In the genomic region with DNA sequence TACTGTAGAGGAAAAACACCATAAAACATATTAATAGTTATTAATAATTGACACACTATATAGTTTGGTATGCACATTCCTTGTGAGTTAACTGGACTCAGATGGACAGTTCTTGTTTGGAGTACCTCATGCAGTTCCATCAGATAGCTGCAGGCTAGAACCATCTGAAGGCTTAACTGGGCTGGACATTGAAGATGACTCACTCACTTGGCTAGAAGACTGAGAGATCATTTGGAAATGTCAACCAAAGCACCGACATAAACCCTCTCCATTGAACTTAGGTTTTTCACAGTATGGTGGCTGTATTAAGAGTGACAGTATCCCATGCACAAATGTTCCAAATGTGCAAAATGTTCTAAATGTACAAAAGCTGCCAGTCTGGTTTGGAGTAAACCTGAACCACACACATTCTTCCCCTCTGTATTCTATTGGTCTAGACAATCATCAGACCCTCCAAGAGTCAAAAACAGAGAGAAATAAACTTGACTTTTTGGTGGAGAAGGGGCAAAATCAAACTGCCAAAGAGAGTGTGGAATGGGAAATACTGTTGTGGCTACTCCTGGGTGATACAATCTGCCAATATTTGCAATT, we compare ENCODE assay signal across 1 cellular context.
TF ChIP-seq lines count a peak whose summit lies in the region.

No MANE protein-coding gene starts in this region.

TF ChIP-seq in K562, 482 proteins besides CTCF, POLR2A, EP300 and RAD21 (continued from another document and continues in another):
- TF ChIP-seq CTBP1 (IDR thresholded peaks at IDR 0.05; ENCODE audit: borderline replicate concordance): no peak
- no peak for TF ChIP-seq PHF21A (IDR thresholded peaks at IDR 0.05; ENCODE audit: borderline replicate concordance, low read depth)
- no peak for TF ChIP-seq PURB (CRISPR knock-in tag; IDR thresholded peaks at IDR 0.05; ENCODE audit: low read depth)
- TF ChIP-seq, protein P1, sequence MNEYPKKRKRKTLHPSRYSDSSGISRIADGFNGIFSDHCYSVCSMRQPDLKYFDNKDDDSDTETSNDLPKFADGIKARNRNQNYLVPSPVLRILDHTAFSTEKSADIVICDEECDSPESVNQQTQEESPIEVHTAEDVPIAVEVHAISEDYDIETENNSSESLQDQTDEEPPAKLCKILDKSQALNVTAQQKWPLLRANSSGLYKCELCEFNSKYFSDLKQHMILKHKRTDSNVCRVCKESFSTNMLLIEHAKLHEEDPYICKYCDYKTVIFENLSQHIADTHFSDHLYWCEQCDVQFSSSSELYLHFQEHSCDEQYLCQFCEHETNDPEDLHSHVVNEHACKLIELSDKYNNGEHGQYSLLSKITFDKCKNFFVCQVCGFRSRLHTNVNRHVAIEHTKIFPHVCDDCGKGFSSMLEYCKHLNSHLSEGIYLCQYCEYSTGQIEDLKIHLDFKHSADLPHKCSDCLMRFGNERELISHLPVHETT (CRISPR knock-in tag; conservative IDR thresholded peaks at IDR 0.05 in 1 of 2, IDR thresholded peaks at IDR 0.05 in 1 of 2): no peak
- TF ChIP-seq, protein P2, sequence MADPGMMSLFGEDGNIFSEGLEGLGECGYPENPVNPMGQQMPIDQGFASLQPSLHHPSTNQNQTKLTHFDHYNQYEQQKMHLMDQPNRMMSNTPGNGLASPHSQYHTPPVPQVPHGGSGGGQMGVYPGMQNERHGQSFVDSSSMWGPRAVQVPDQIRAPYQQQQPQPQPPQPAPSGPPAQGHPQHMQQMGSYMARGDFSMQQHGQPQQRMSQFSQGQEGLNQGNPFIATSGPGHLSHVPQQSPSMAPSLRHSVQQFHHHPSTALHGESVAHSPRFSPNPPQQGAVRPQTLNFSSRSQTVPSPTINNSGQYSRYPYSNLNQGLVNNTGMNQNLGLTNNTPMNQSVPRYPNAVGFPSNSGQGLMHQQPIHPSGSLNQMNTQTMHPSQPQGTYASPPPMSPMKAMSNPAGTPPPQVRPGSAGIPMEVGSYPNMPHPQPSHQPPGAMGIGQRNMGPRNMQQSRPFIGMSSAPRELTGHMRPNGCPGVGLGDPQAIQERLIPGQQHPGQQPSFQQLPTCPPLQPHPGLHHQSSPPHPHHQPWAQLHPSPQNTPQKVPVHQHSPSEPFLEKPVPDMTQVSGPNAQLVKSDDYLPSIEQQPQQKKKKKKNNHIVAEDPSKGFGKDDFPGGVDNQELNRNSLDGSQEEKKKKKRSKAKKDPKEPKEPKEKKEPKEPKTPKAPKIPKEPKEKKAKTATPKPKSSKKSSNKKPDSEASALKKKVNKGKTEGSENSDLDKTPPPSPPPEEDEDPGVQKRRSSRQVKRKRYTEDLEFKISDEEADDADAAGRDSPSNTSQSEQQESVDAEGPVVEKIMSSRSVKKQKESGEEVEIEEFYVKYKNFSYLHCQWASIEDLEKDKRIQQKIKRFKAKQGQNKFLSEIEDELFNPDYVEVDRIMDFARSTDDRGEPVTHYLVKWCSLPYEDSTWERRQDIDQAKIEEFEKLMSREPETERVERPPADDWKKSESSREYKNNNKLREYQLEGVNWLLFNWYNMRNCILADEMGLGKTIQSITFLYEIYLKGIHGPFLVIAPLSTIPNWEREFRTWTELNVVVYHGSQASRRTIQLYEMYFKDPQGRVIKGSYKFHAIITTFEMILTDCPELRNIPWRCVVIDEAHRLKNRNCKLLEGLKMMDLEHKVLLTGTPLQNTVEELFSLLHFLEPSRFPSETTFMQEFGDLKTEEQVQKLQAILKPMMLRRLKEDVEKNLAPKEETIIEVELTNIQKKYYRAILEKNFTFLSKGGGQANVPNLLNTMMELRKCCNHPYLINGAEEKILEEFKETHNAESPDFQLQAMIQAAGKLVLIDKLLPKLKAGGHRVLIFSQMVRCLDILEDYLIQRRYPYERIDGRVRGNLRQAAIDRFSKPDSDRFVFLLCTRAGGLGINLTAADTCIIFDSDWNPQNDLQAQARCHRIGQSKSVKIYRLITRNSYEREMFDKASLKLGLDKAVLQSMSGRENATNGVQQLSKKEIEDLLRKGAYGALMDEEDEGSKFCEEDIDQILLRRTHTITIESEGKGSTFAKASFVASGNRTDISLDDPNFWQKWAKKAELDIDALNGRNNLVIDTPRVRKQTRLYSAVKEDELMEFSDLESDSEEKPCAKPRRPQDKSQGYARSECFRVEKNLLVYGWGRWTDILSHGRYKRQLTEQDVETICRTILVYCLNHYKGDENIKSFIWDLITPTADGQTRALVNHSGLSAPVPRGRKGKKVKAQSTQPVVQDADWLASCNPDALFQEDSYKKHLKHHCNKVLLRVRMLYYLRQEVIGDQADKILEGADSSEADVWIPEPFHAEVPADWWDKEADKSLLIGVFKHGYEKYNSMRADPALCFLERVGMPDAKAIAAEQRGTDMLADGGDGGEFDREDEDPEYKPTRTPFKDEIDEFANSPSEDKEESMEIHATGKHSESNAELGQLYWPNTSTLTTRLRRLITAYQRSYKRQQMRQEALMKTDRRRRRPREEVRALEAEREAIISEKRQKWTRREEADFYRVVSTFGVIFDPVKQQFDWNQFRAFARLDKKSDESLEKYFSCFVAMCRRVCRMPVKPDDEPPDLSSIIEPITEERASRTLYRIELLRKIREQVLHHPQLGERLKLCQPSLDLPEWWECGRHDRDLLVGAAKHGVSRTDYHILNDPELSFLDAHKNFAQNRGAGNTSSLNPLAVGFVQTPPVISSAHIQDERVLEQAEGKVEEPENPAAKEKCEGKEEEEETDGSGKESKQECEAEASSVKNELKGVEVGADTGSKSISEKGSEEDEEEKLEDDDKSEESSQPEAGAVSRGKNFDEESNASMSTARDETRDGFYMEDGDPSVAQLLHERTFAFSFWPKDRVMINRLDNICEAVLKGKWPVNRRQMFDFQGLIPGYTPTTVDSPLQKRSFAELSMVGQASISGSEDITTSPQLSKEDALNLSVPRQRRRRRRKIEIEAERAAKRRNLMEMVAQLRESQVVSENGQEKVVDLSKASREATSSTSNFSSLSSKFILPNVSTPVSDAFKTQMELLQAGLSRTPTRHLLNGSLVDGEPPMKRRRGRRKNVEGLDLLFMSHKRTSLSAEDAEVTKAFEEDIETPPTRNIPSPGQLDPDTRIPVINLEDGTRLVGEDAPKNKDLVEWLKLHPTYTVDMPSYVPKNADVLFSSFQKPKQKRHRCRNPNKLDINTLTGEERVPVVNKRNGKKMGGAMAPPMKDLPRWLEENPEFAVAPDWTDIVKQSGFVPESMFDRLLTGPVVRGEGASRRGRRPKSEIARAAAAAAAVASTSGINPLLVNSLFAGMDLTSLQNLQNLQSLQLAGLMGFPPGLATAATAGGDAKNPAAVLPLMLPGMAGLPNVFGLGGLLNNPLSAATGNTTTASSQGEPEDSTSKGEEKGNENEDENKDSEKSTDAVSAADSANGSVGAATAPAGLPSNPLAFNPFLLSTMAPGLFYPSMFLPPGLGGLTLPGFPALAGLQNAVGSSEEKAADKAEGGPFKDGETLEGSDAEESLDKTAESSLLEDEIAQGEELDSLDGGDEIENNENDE (IDR thresholded peaks at IDR 0.05; ENCODE audit: low read depth, low read length): no peak
- TF ChIP-seq, protein P3, sequence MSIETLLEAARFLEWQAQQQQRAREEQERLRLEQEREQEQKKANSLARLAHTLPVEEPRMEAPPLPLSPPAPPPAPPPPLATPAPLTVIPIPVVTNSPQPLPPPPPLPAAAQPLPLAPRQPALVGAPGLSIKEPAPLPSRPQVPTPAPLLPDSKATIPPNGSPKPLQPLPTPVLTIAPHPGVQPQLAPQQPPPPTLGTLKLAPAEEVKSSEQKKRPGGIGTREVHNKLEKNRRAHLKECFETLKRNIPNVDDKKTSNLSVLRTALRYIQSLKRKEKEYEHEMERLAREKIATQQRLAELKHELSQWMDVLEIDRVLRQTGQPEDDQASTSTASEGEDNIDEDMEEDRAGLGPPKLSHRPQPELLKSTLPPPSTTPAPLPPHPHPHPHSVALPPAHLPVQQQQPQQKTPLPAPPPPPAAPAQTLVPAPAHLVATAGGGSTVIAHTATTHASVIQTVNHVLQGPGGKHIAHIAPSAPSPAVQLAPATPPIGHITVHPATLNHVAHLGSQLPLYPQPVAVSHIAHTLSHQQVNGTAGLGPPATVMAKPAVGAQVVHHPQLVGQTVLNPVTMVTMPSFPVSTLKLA (conservative IDR thresholded peaks at IDR 0.05): peak in 1 of 2 experiments; percentile 33; a peak in 1 of 4 replicates
- TF ChIP-seq, protein P4, sequence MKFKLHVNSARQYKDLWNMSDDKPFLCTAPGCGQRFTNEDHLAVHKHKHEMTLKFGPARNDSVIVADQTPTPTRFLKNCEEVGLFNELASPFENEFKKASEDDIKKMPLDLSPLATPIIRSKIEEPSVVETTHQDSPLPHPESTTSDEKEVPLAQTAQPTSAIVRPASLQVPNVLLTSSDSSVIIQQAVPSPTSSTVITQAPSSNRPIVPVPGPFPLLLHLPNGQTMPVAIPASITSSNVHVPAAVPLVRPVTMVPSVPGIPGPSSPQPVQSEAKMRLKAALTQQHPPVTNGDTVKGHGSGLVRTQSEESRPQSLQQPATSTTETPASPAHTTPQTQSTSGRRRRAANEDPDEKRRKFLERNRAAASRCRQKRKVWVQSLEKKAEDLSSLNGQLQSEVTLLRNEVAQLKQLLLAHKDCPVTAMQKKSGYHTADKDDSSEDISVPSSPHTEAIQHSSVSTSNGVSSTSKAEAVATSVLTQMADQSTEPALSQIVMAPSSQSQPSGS (CRISPR knock-in tag; IDR thresholded peaks at IDR 0.05): no peak
- TF ChIP-seq ELF2 (CRISPR knock-in tag; IDR thresholded peaks at IDR 0.05): no peak
- no peak for TF ChIP-seq SNIP1 (IDR thresholded peaks at IDR 0.05; ENCODE audit: low read depth)
- no peak for TF ChIP-seq TBP (optimal IDR thresholded peaks at IDR 0.05; ENCODE audit: low read depth, low read length)
- no peak for TF ChIP-seq ZC3H4 (CRISPR knock-in tag; IDR thresholded peaks at IDR 0.05; ENCODE audit: borderline replicate concordance)
- TF ChIP-seq SREBF1 (IDR thresholded peaks at IDR 0.05; ENCODE audit: borderline replicate concordance, low read depth, low read length): no peak
- no peak for TF ChIP-seq ZC3H8 (IDR thresholded peaks at IDR 0.05)
- no peak for TF ChIP-seq BMI1 (IDR thresholded peaks at IDR 0.05; ENCODE audit: low read length)
- TF ChIP-seq ILK (tag; IDR thresholded peaks at IDR 0.05; ENCODE audit: borderline replicate concordance, low read depth): 0 out of 2 replicates have a peak, but pooled peaks have one; percentile 14
- peak; percentile 79 for TF ChIP-seq TCF3 (CRISPR knock-in tag; IDR thresholded peaks at IDR 0.05)
- no peak for TF ChIP-seq SRSF3 (IDR thresholded peaks at IDR 0.05; ENCODE audit: insufficient read depth, low read length)
- TF ChIP-seq PPARD (CRISPR knock-in tag; IDR thresholded peaks at IDR 0.05): no peak
- TF ChIP-seq, protein P5, sequence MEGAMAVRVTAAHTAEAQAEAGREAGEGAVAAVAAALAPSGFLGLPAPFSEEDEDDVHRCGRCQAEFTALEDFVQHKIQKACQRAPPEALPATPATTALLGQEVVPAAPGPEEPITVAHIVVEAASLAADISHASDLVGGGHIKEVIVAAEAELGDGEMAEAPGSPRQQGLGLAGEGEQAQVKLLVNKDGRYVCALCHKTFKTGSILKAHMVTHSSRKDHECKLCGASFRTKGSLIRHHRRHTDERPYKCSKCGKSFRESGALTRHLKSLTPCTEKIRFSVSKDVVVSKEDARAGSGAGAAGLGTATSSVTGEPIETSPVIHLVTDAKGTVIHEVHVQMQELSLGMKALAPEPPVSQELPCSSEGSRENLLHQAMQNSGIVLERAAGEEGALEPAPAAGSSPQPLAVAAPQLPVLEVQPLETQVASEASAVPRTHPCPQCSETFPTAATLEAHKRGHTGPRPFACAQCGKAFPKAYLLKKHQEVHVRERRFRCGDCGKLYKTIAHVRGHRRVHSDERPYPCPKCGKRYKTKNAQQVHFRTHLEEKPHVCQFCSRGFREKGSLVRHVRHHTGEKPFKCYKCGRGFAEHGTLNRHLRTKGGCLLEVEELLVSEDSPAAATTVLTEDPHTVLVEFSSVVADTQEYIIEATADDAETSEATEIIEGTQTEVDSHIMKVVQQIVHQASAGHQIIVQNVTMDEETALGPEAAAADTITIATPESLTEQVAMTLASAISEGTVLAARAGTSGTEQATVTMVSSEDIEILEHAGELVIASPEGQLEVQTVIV (CRISPR knock-in tag; IDR thresholded peaks at IDR 0.05; ENCODE audit: borderline replicate concordance): no peak
- no peak for TF ChIP-seq ELF4 (CRISPR knock-in tag; IDR thresholded peaks at IDR 0.05)
- TF ChIP-seq, protein P6, sequence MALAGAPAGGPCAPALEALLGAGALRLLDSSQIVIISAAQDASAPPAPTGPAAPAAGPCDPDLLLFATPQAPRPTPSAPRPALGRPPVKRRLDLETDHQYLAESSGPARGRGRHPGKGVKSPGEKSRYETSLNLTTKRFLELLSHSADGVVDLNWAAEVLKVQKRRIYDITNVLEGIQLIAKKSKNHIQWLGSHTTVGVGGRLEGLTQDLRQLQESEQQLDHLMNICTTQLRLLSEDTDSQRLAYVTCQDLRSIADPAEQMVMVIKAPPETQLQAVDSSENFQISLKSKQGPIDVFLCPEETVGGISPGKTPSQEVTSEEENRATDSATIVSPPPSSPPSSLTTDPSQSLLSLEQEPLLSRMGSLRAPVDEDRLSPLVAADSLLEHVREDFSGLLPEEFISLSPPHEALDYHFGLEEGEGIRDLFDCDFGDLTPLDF (CRISPR knock-in tag; IDR thresholded peaks at IDR 0.05): no peak
- no peak for TF ChIP-seq RB1 (IDR thresholded peaks at IDR 0.05; ENCODE audit: low read depth)
- TF ChIP-seq, protein P7, sequence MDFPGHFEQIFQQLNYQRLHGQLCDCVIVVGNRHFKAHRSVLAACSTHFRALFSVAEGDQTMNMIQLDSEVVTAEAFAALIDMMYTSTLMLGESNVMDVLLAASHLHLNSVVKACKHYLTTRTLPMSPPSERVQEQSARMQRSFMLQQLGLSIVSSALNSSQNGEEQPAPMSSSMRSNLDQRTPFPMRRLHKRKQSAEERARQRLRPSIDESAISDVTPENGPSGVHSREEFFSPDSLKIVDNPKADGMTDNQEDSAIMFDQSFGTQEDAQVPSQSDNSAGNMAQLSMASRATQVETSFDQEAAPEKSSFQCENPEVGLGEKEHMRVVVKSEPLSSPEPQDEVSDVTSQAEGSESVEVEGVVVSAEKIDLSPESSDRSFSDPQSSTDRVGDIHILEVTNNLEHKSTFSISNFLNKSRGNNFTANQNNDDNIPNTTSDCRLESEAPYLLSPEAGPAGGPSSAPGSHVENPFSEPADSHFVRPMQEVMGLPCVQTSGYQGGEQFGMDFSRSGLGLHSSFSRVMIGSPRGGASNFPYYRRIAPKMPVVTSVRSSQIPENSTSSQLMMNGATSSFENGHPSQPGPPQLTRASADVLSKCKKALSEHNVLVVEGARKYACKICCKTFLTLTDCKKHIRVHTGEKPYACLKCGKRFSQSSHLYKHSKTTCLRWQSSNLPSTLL (IDR thresholded peaks at IDR 0.05): no peak
- peak; percentile 47; the same call in 1 of the 2 replicates for TF ChIP-seq SOX6 (IDR thresholded peaks at IDR 0.05)
- no peak for TF ChIP-seq ETV6 (IDR thresholded peaks at IDR 0.05; ENCODE audit: borderline replicate concordance in 1 of 2, low read depth in 2 of 2, low read length in 1 of 2)
- TF ChIP-seq ETV6 (CRISPR knock-in tag; IDR thresholded peaks at IDR 0.05; ENCODE audit: borderline replicate concordance): no peak
- TF ChIP-seq, protein P8, sequence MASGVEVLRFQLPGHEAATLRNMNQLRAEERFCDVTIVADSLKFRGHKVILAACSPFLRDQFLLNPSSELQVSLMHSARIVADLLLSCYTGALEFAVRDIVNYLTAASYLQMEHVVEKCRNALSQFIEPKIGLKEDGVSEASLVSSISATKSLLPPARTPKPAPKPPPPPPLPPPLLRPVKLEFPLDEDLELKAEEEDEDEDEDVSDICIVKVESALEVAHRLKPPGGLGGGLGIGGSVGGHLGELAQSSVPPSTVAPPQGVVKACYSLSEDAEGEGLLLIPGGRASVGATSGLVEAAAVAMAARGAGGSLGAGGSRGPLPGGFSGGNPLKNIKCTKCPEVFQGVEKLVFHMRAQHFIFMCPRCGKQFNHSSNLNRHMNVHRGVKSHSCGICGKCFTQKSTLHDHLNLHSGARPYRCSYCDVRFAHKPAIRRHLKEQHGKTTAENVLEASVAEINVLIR (CRISPR knock-in tag; IDR thresholded peaks at IDR 0.05): no peak
- TF ChIP-seq ZNF282 (CRISPR knock-in tag; IDR thresholded peaks at IDR 0.05): no peak
- TF ChIP-seq NRF1 (conservative IDR thresholded peaks at IDR 0.05 in 1 of 2, IDR thresholded peaks at IDR 0.05 in 1 of 2): no peak
- no peak for TF ChIP-seq MYBL2 (IDR thresholded peaks at IDR 0.05; ENCODE audit: low read depth)
- TF ChIP-seq MYBL2 (CRISPR knock-in tag; IDR thresholded peaks at IDR 0.05; ENCODE audit: borderline replicate concordance): no peak
- no peak for TF ChIP-seq MCM5 (IDR thresholded peaks at IDR 0.05; ENCODE audit: low read depth)
- no peak for TF ChIP-seq XRCC5 (IDR thresholded peaks at IDR 0.05; ENCODE audit: low read depth, low read length)
